8 cellular contexts compared by ENCODE assay signal in genomic region chr1:93177991-93178390, GRCh38. TPM values are rescaled to one million over a fixed set of nuclear protein-coding genes. Genes with fewer than 3 reads are reported as not detected.
DNase-seq lines count a peak whose midpoint lies in the region; ATAC-seq and TF ChIP-seq lines count a peak whose summit lies in the region.

No MANE protein-coding gene starts in this region.

- peaks cover 61% of the 10 kb centered on the region for H3K4me1 Mint-ChIP-seq in activated T-cell treated with anti-CD3 and anti-CD28 coated beads, Interleukin-2, amount 50 U/mL, for 24 hours (ENCODE audit: low read depth)
- H3K4me1 Mint-ChIP-seq in activated CD4-positive, alpha-beta memory T cell treated with anti-CD3 and anti-CD28 coated beads for 36 hours (ENCODE audit: low read depth), result peaks cover 60% of the 10 kb centered on the region

- H3K9me3 Mint-ChIP-seq in activated T-cell treated with anti-CD3 and anti-CD28 coated beads, Interleukin-2, amount 50 U/mL, for 24 hours, result no peaks in the 10 kb centered on the region
- H3K9me3 Mint-ChIP-seq in activated CD4-positive, alpha-beta memory T cell treated with anti-CD3 and anti-CD28 coated beads for 36 hours, result no peaks in the 10 kb centered on the region

- H3K27ac ChIP-seq in iPS-20b (ENCODE audit: low read length), result no peak overlapping the region
- H3K27ac ChIP-seq in tibial artery, result peak overlapping the region in 1 of 2 donors; percentile 21

- no peak for ATAC-seq in HG03378 (IDR thresholded peaks at IDR 0.05; ENCODE audit: unreplicated experiment)
- ATAC-seq in GM18873 (IDR thresholded peaks at IDR 0.05; ENCODE audit: low FRiP score, unreplicated experiment), result no peak

- CTCF ChIA-PET in activated CD4-positive, alpha-beta memory T cell treated with anti-CD3 and anti-CD28 coated beads for 36 hours (lab: Charles Lee), result interaction anchor here (1.1 kb wide), 1 partner anchor 97 kb away, joined by 5 read pairs; no protein-coding TSS in a partner anchor

- no peak for DNase-seq in activated T-cell treated with anti-CD3 and anti-CD28 coated beads, Interleukin-2, amount 50 U/mL, for 24 hours
- no peak for DNase-seq in activated T-cell treated with anti-CD3 and anti-CD28 coated beads, Interleukin-2, amount 50 U/mL, for 48 hours
- no peak for DNase-seq in activated CD4-positive, alpha-beta memory T cell treated with anti-CD3 and anti-CD28 coated beads for 36 hours
- DNase-seq in tibial artery, result no peak
- no peak for DNase-seq in activated CD8-positive, alpha-beta memory T cell treated with anti-CD3 and anti-CD28 coated beads for 24 hours

- H3K36me3 Mint-ChIP-seq in activated T-cell treated with anti-CD3 and anti-CD28 coated beads, Interleukin-2, amount 50 U/mL, for 24 hours (ENCODE audit: low read depth), result peaks cover 69% of the 10 kb centered on the region
- H3K36me3 Mint-ChIP-seq in activated CD4-positive, alpha-beta memory T cell treated with anti-CD3 and anti-CD28 coated beads for 36 hours, result peaks cover 31% of the 10 kb centered on the region

- POLR2A ChIA-PET in activated CD4-positive, alpha-beta memory T cell treated with anti-CD3 and anti-CD28 coated beads for 36 hours (lab: Charles Lee), result no interaction called here

- H3K4me3 ChIP-seq in iPS-20b (ENCODE audit: low read length) (peak overlapping the region; percentile 80), tibial artery (peak overlapping the region; percentile 91 to 99)

- no peaks in the 10 kb centered on the region for H3K9me3 ChIP-seq in iPS-20b (ENCODE audit: insufficient read depth, low read depth, low read length)
- H3K9me3 ChIP-seq in tibial artery, result no peaks in the 10 kb centered on the region

- H3K36me3 ChIP-seq in iPS-20b (ENCODE audit: insufficient read depth, low read depth, low read length) (0 out of 2 replicates have a peak, but pooled peaks cover 10% of the 10 kb centered on the region), tibial artery (peaks cover 0 to 5% (median 0%) of the 10 kb centered on the region in 3 donors)

- no peaks in the 10 kb centered on the region for H3K27me3 ChIP-seq in iPS-20b (ENCODE audit: insufficient read depth, low read length)
- H3K27me3 ChIP-seq in tibial artery, result no peaks in the 10 kb centered on the region

- peak overlapping the region; percentile 99 for H3K4me3 Mint-ChIP-seq in activated T-cell treated with anti-CD3 and anti-CD28 coated beads, Interleukin-2, amount 50 U/mL, for 24 hours
- peak overlapping the region; percentile 88 for H3K4me3 Mint-ChIP-seq in activated CD4-positive, alpha-beta memory T cell treated with anti-CD3 and anti-CD28 coated beads for 36 hours

- no peak for TF ChIP-seq CTCF in tibial artery (IDR thresholded peaks at IDR 0.05)

- H3K4me1 ChIP-seq in iPS-20b (ENCODE audit: insufficient read depth, low read length), result peaks cover 4% of the 10 kb centered on the region; the same call in 1 of the 2 replicates
- H3K4me1 ChIP-seq in tibial artery, result peaks cover 0 to 57% (median 18%) of the 10 kb centered on the region in 4 donors

- intact Hi-C loops in activated CD4-positive, alpha-beta memory T cell treated with anti-CD3 and anti-CD28 coated beads for 36 hours (cut with micrococcal nuclease), result loop anchor here (2.0 to 5.0 kb wide), 2 partner anchors 23 to 196 kb away; no protein-coding TSS in a partner anchor
- intact Hi-C loops in tibial artery (cut with DNase I; ENCODE audit: low total_unique reads), result no loop called here

- peak overlapping the region; percentile 100 for H3K27ac Mint-ChIP-seq in activated T-cell treated with anti-CD3 and anti-CD28 coated beads, Interleukin-2, amount 50 U/mL, for 24 hours
- no peak overlapping the region for H3K27ac Mint-ChIP-seq in activated CD4-positive, alpha-beta memory T cell treated with anti-CD3 and anti-CD28 coated beads for 36 hours

- H3K9ac ChIP-seq in iPS-20b (ENCODE audit: low read depth, low read length), result peak overlapping the region; percentile 35; the same call in 1 of the 2 replicates

- H3K27me3 Mint-ChIP-seq in activated T-cell treated with anti-CD3 and anti-CD28 coated beads, Interleukin-2, amount 50 U/mL, for 24 hours, result no peaks in the 10 kb centered on the region
- H3K27me3 Mint-ChIP-seq in activated CD4-positive, alpha-beta memory T cell treated with anti-CD3 and anti-CD28 coated beads for 36 hours, result no peaks in the 10 kb centered on the region

RNA-seq across cellular contexts. Expression of gene TMED5, which starts 2.2 kb away (rescaled TPM):
- total RNA-seq in activated CD4-positive, alpha-beta memory T cell treated with anti-CD3 and anti-CD28 coated beads for 36 hours, result 10 to 100 TPM; 47.0 to 49.2 TPM

RNA-seq across cellular contexts. Expression of gene CCDC18, which starts 2.5 kb away (rescaled TPM):
- total RNA-seq in activated CD4-positive, alpha-beta memory T cell treated with anti-CD3 and anti-CD28 coated beads for 36 hours, result 10 to 100 TPM; 23.6 to 24.2 TPM
